Comparison of ENCODE assay signal across 1 cellular context in genomic region chr3:70298385-70298784, GRCh38.
TF ChIP-seq lines count a peak whose summit lies in the region.

No MANE protein-coding gene starts in this region.

TF ChIP-seq in WTC11, 78 proteins besides CTCF, POLR2A, EP300 and RAD21 (continued from another document):
- TF ChIP-seq AR (CRISPR knock-in tag; IDR thresholded peaks at IDR 0.05) (no peak), ZNF281 (CRISPR knock-in tag; IDR thresholded peaks at IDR 0.05) (no peak), TEAD1 (CRISPR knock-in tag; IDR thresholded peaks at IDR 0.05) (no peak), NFATC4 (CRISPR knock-in tag; IDR thresholded peaks at IDR 0.05) (no peak), JAZF1 (CRISPR knock-in tag; IDR thresholded peaks at IDR 0.05) (no peak), CDX4 (CRISPR knock-in tag; IDR thresholded peaks at IDR 0.05; ENCODE audit: borderline replicate concordance) (no peak), ZBTB21 (CRISPR knock-in tag; IDR thresholded peaks at IDR 0.05; ENCODE audit: borderline replicate concordance) (no peak), E2F1 (CRISPR knock-in tag; IDR thresholded peaks at IDR 0.05) (no peak), SOX15 (CRISPR knock-in tag; IDR thresholded peaks at IDR 0.05) (no peak), ZMAT4 (CRISPR knock-in tag; IDR thresholded peaks at IDR 0.05) (no peak)
